In the genomic region with DNA sequence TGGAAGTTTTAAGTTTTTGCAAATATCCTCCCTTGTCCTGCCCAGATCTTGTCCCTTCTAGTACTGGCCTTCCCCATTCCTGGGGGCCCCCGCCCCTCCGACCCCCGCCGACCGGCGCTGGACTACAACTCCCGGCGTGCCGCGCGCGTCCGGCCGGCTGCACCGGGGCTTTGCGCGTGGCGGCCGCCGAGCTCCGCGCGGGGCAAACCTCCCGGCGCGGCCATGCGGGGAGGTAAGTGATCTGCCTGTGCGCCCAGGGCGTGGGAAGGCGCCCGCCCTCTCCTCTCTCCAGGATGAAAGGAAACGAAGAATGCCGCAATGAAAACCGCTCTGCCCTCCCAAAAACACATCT, we compare ENCODE assay signal across 8 cellular contexts. TPM values are rescaled to one million over a fixed set of nuclear protein-coding genes. Genes with fewer than 3 reads are reported as not detected.
DNase-seq lines count a peak whose midpoint lies in the region; ATAC-seq and TF ChIP-seq lines count a peak whose summit lies in the region.

No MANE protein-coding gene starts in this region.

- TF ChIP-seq CTCF in NB4 (IDR thresholded peaks at IDR 0.05; ENCODE audit: low read depth, low read length) (no peak), right lobe of liver (IDR thresholded peaks at IDR 0.05) (no peak)

- H3K27me3 ChIP-seq in right lobe of liver, result no peaks in the 10 kb centered on the region

- 0% methylated on average over 24 of the region's 34 CpGs for WGBS in right lobe of liver (ENCODE audit: insufficient coverage, low coverage, low lambda C conversion rate, missing lambda C conversion rate)

- DNase-seq in SIG-M5 treated with dmso at 0.1 percent for 504 hours (lab: John Stamatoyannopoulos, UW; ENCODE audit: unreplicated experiment) (peak; percentile 29), SIG-M5 (lab: John Stamatoyannopoulos, UW) (no peak), NB4 (ENCODE audit: low read depth) (peak; percentile 68), ecto neural progenitor cell (ENCODE audit: low spot score) (peak; percentile 66), right lobe of liver (peak; percentile 64 to 73 (median 70))
- peak; percentile 11 to 28 for DNase-seq in activated CD4-positive, alpha-beta T cell treated with anti-CD3 and anti-CD28 coated beads, Interleukin-2, amount 50 U/mL, for 24 hours (ENCODE audit: low read depth in 1 of 2, low spot score in 1 of 2)
- DNase-seq in stimulated activated CD8-positive, alpha-beta memory T cell treated with anti-CD3 and anti-CD28 coated beads, Interleukin-15, amount 100 ng/mL, for 24 hours (ENCODE audit: low read depth), result peak; percentile 24

- H3K9me3 ChIP-seq in right lobe of liver, result no peaks in the 10 kb centered on the region

- no peaks in the 10 kb centered on the region for H3K36me3 ChIP-seq in right lobe of liver

- H3K27ac ChIP-seq in right lobe of liver, result peak overlapping the region; percentile 51 to 73 (median 62)

- H3K4me3 ChIP-seq in NB4 (ENCODE audit: low read depth, low read length) (peak overlapping the region; percentile 83), right lobe of liver (peak overlapping the region; percentile 75 to 92 (median 82))

- peak; percentile 82 for ATAC-seq in HG02588 (IDR thresholded peaks at IDR 0.05; ENCODE audit: unreplicated experiment)
- ATAC-seq in right lobe of liver, result peak; percentile 77 to 87 (median 86)

- intact Hi-C loops in right lobe of liver (cut with DNase I), result no loop called here

- H3K4me1 ChIP-seq in right lobe of liver, result peaks cover 0 to 7% (median 0%) of the 10 kb centered on the region in 4 donors

- TF ChIP-seq POLR2A in NB4 (IDR thresholded peaks at IDR 0.05; ENCODE audit: extremely low read depth, insufficient read length) (peak; percentile 73), right lobe of liver (IDR thresholded peaks at IDR 0.05) (peak; percentile 56)

RNA-seq across cellular contexts. Expression of gene SAMD13, which starts 3.2 kb away (rescaled TPM):
- under 1 TPM in 3 of 6 experiments, not detected in 3; 0.40 to 0.68 (median 0.47) TPM for total RNA-seq in right lobe of liver
